Comparison of ENCODE assay signal across 1 cellular context in genomic region chr1:42958488-42959317, GRCh38.
TF ChIP-seq lines count a peak whose summit lies in the region.

Gene SLC2A1 (minus strand): TSS chr1:42958868. CDS start chr1:42958651, 217 bp downstream.

TF ChIP-seq in HepG2, 621 proteins besides CTCF, POLR2A, EP300 and RAD21 (continued from another document and continues in another):
- TF ChIP-seq, protein P1, sequence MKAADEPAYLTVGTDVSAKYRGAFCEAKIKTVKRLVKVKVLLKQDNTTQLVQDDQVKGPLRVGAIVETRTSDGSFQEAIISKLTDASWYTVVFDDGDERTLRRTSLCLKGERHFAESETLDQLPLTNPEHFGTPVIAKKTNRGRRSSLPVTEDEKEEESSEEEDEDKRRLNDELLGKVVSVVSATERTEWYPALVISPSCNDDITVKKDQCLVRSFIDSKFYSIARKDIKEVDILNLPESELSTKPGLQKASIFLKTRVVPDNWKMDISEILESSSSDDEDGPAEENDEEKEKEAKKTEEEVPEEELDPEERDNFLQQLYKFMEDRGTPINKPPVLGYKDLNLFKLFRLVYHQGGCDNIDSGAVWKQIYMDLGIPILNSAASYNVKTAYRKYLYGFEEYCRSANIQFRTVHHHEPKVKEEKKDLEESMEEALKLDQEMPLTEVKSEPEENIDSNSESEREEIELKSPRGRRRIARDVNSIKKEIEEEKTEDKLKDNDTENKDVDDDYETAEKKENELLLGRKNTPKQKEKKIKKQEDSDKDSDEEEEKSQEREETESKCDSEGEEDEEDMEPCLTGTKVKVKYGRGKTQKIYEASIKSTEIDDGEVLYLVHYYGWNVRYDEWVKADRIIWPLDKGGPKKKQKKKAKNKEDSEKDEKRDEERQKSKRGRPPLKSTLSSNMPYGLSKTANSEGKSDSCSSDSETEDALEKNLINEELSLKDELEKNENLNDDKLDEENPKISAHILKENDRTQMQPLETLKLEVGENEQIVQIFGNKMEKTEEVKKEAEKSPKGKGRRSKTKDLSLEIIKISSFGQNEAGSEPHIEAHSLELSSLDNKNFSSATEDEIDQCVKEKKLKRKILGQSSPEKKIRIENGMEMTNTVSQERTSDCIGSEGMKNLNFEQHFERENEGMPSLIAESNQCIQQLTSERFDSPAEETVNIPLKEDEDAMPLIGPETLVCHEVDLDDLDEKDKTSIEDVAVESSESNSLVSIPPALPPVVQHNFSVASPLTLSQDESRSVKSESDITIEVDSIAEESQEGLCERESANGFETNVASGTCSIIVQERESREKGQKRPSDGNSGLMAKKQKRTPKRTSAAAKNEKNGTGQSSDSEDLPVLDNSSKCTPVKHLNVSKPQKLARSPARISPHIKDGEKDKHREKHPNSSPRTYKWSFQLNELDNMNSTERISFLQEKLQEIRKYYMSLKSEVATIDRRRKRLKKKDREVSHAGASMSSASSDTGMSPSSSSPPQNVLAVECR (CRISPR knock-in tag; IDR thresholded peaks at IDR 0.05; ENCODE audit: borderline replicate concordance) = peak; percentile 89
- TF ChIP-seq ZNF563 (CRISPR knock-in tag; IDR thresholded peaks at IDR 0.05) (peak; percentile 22; the same call in 1 of the 2 replicates), PATZ1 (CRISPR knock-in tag; IDR thresholded peaks at IDR 0.05) (peak; percentile 100), ELF3 (CRISPR knock-in tag; IDR thresholded peaks at IDR 0.05) (no peak; the same call in none of the 2 replicates), ZNF724P (CRISPR knock-in tag; IDR thresholded peaks at IDR 0.05; ENCODE audit: borderline replicate concordance) (no peak), ZNF251 (CRISPR knock-in tag; IDR thresholded peaks at IDR 0.05) (no peak), KAT7 (CRISPR knock-in tag; IDR thresholded peaks at IDR 0.05; ENCODE audit: borderline replicate concordance) (peak; percentile 49; the same call in 1 of the 2 replicates), KDM5B (CRISPR knock-in tag; IDR thresholded peaks at IDR 0.05; ENCODE audit: borderline replicate concordance) (peak; percentile 47), HMGXB4 (CRISPR knock-in tag; IDR thresholded peaks at IDR 0.05; ENCODE audit: borderline replicate concordance in 1 of 2, low read depth in 1 of 2) (peak; percentile 17 to 34; a peak in 3 of 4 replicates), SCMH1 (CRISPR knock-in tag; IDR thresholded peaks at IDR 0.05; ENCODE audit: borderline replicate concordance) (no peak), ZBTB1 (CRISPR knock-in tag; IDR thresholded peaks at IDR 0.05; ENCODE audit: borderline replicate concordance) (no peak), MAFF (IDR thresholded peaks at IDR 0.05; ENCODE audit: low read depth, low read length) (no peak), NCOA1 (CRISPR knock-in tag; IDR thresholded peaks at IDR 0.05) (peak; percentile 32; the same call in 1 of the 2 replicates), ZNF580 (CRISPR knock-in tag; IDR thresholded peaks at IDR 0.05; ENCODE audit: borderline replicate concordance, low read depth) (peak; percentile 15; the same call in 1 of the 2 replicates), ATRX (CRISPR knock-in tag; IDR thresholded peaks at IDR 0.05; ENCODE audit: borderline replicate concordance) (no peak), ATF2 (CRISPR knock-in tag; IDR thresholded peaks at IDR 0.05) (no peak), TRIM24 (CRISPR knock-in tag; IDR thresholded peaks at IDR 0.05) (no peak), SP5 (CRISPR knock-in tag; IDR thresholded peaks at IDR 0.05; ENCODE audit: borderline replicate concordance, low read depth) (peak; percentile 66), PCBP2 (optimal IDR thresholded peaks at IDR 0.05; ENCODE audit: low read depth, low read length, poor library complexity, severe bottlenecking) (no peak), ZNF253 (CRISPR knock-in tag; IDR thresholded peaks at IDR 0.05; ENCODE audit: borderline replicate concordance) (no peak), ZNF780A (CRISPR knock-in tag; IDR thresholded peaks at IDR 0.05) (0 out of 2 replicates have a peak, but pooled peaks have one; percentile 45), ZNF136 (CRISPR knock-in tag; IDR thresholded peaks at IDR 0.05; ENCODE audit: low read depth) (no peak), ARID3A (IDR thresholded peaks at IDR 0.05; ENCODE audit: low read depth, low read length) (no peak), ZNF7 (CRISPR knock-in tag; IDR thresholded peaks at IDR 0.05) (no peak), RFX3 (CRISPR knock-in tag; IDR thresholded peaks at IDR 0.05) (no peak), SMC3 (IDR thresholded peaks at IDR 0.05; ENCODE audit: low read length) (no peak), KLF9 (CRISPR knock-in tag; IDR thresholded peaks at IDR 0.05; ENCODE audit: low read depth) (peak; percentile 83; the same call in 1 of the 2 replicates), ZNF619 (CRISPR knock-in tag; IDR thresholded peaks at IDR 0.05) (peak; percentile 30; the same call in 1 of the 2 replicates), ZFP36L2 (CRISPR knock-in tag; IDR thresholded peaks at IDR 0.05) (0 out of 2 replicates have a peak, but pooled peaks have one; percentile 59), HNRNPLL (IDR thresholded peaks at IDR 0.05; ENCODE audit: low read depth, low read length, poor library complexity, severe bottlenecking) (peak; percentile 96), ZNF468 (CRISPR knock-in tag; IDR thresholded peaks at IDR 0.05) (no peak), ZBTB43 (CRISPR knock-in tag; conservative IDR thresholded peaks at IDR 0.05) (0 out of 2 replicates have a peak, but pooled peaks have one; percentile 44), BRD4 (CRISPR knock-in tag; IDR thresholded peaks at IDR 0.05) (no peak; the same call in 1 of the 2 replicates), TBL1XR1 (IDR thresholded peaks at IDR 0.05; ENCODE audit: borderline replicate concordance, low read length, partially characterized antibody) (peak; percentile 1), SP2 (CRISPR knock-in tag; IDR thresholded peaks at IDR 0.05) (no peak; the same call in 1 of the 2 replicates), ZNF775 (CRISPR knock-in tag; IDR thresholded peaks at IDR 0.05; ENCODE audit: borderline replicate concordance) (no peak), ZNF639 (CRISPR knock-in tag; conservative IDR thresholded peaks at IDR 0.05) (no peak), CREM (IDR thresholded peaks at IDR 0.05) (peak; percentile 29; the same call in 1 of the 2 replicates), CREM (CRISPR knock-in tag; IDR thresholded peaks at IDR 0.05) (no peak)
- TF ChIP-seq, protein P2, sequence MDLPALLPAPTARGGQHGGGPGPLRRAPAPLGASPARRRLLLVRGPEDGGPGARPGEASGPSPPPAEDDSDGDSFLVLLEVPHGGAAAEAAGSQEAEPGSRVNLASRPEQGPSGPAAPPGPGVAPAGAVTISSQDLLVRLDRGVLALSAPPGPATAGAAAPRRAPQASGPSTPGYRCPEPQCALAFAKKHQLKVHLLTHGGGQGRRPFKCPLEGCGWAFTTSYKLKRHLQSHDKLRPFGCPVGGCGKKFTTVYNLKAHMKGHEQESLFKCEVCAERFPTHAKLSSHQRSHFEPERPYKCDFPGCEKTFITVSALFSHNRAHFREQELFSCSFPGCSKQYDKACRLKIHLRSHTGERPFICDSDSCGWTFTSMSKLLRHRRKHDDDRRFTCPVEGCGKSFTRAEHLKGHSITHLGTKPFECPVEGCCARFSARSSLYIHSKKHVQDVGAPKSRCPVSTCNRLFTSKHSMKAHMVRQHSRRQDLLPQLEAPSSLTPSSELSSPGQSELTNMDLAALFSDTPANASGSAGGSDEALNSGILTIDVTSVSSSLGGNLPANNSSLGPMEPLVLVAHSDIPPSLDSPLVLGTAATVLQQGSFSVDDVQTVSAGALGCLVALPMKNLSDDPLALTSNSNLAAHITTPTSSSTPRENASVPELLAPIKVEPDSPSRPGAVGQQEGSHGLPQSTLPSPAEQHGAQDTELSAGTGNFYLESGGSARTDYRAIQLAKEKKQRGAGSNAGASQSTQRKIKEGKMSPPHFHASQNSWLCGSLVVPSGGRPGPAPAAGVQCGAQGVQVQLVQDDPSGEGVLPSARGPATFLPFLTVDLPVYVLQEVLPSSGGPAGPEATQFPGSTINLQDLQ (CRISPR knock-in tag; IDR thresholded peaks at IDR 0.05) = peak; percentile 70
- TF ChIP-seq, protein P3, sequence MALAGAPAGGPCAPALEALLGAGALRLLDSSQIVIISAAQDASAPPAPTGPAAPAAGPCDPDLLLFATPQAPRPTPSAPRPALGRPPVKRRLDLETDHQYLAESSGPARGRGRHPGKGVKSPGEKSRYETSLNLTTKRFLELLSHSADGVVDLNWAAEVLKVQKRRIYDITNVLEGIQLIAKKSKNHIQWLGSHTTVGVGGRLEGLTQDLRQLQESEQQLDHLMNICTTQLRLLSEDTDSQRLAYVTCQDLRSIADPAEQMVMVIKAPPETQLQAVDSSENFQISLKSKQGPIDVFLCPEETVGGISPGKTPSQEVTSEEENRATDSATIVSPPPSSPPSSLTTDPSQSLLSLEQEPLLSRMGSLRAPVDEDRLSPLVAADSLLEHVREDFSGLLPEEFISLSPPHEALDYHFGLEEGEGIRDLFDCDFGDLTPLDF (CRISPR knock-in tag; IDR thresholded peaks at IDR 0.05) = peak; percentile 36; the same call in 1 of the 2 replicates
- TF ChIP-seq, protein P4, sequence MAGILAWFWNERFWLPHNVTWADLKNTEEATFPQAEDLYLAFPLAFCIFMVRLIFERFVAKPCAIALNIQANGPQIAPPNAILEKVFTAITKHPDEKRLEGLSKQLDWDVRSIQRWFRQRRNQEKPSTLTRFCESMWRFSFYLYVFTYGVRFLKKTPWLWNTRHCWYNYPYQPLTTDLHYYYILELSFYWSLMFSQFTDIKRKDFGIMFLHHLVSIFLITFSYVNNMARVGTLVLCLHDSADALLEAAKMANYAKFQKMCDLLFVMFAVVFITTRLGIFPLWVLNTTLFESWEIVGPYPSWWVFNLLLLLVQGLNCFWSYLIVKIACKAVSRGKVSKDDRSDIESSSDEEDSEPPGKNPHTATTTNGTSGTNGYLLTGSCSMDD (CRISPR knock-in tag; IDR thresholded peaks at IDR 0.05) = 0 out of 2 replicates have a peak, but pooled peaks have one; percentile 23
